Comparison of ENCODE assay signal across 23 cellular contexts in the genomic region with DNA sequence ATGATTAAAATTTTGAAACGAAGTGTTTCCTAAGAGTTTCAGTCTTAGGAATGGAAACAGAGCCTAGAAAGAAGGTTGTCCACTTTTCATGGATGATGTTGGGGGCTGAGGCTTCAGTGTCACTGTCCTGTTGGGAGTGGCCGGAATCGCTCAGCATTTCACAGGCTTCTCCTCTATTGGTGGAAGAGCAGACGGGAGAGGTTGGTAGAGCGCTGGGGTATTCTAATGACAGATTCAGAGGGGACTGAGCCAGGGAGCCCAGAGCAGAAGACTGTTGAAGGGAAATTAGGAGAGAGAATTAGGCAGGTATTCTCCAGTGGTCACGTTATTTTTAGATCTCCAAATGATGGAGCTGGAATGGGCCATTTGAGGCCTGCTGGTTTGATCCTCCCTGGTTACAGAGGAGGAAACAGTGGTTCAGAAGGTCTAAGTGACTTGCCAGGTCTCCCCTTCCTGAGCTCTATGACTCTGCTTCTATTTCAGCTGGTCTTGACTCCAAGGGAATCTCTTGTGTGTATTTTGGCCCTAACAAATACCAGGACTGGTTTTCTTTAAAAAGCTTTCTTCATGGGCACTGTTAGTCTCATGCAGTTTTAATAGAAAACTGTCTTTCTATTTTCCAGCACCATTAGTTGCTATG. TPM values are rescaled to one million over a fixed set of nuclear protein-coding genes. Genes with fewer than 3 reads are reported as not detected.
DNase-seq lines count a peak whose midpoint lies in the region; ATAC-seq, FAIRE-seq and TF ChIP-seq lines count a peak whose summit lies in the region.
"Had no signal": no experiment of that assay in that cellular context is flagged by ENCODE, and none has a peak within 500 bp of the region (broad histone marks: within the 10 kb centered on the region; RNA-seq: fewer than 3 reads in every experiment).

No MANE protein-coding gene starts in this region.

- no peak overlapping the region for H4K8ac ChIP-seq in mesenchymal stem cell (ENCODE audit: low read length)

- H4K91ac ChIP-seq in mesenchymal stem cell (ENCODE audit: low read length), result no peak overlapping the region

- peak overlapping the region; percentile 64 for H2AK5ac ChIP-seq in mesenchymal stem cell (ENCODE audit: low read length, severe bottlenecking)

- ATAC-seq in left ventricle myocardium superior, result no peak
- ATAC-seq: activated CD8-positive, alpha-beta memory T cell treated with anti-CD3 and anti-CD28 coated beads, Interleukin-2, amount 10 ng/mL, durations not matched to agents 7 days and 5 days; esophagus mucosa; left lung; naive thymus-derived CD8-positive, alpha-beta T cell; right cardiac atrium; stimulated activated naive B cell treated with anti-CD40 and anti-IgM and Interleukin-4, amounts not matched to agents 10 μg/mL and 1 μg/mL and 100 μg/mL, for 72 hours had no signal

- H3K36me3 ChIP-seq in right atrium auricular region (no peaks in the 10 kb centered on the region), ascending aorta (no peaks in the 10 kb centered on the region), mesenchymal stem cell (ENCODE audit: control insufficient read depth in 1 of 2, insufficient read depth in 2 of 2, low read depth in 1 of 2, low read length in 2 of 2) (no peaks in the 10 kb centered on the region), small intestine (ENCODE audit: control insufficient read depth in 2 of 2, insufficient read depth in 2 of 2, low read length in 2 of 2) (no peaks in the 10 kb centered on the region), HAP-1 (replicated peaks) (no peaks in the 10 kb centered on the region)
- H3K36me3 ChIP-seq: left lung had no signal

- DNase-seq in right atrium auricular region (ENCODE audit: low spot score), result no peak
- no peak for DNase-seq in left ventricle myocardium superior
- no peak for DNase-seq in ascending aorta (ENCODE audit: low spot score in 2 of 2)
- no peak for DNase-seq in mesenchymal stem cell
- no peak for DNase-seq in small intestine
- no peak for DNase-seq in Ammon's horn (ENCODE audit: low spot score)
- no peak for DNase-seq in NCI-H146 (lab: John Stamatoyannopoulos, UW)
- no peak for DNase-seq in HAP-1 (ENCODE audit: low spot score in 2 of 2)
- DNase-seq: activated CD8-positive, alpha-beta memory T cell treated with anti-CD3 and anti-CD28 coated beads, Interleukin-2, amount 10 ng/mL, durations not matched to agents 7 days and 5 days; activated naive CD4-positive, alpha-beta T cell treated with anti-CD3 and anti-CD28 coated beads, Interleukin-2, amount 10 ng/mL, durations not matched to agents 7 days and 5 days; cerebellar nuclear complex; DMS53; hypothalamus; KBM-7; left lung; naive thymus-derived CD8-positive, alpha-beta T cell; NCI-H1105 treated with DMSO at 0.1 percent for 48 hours; NCI-H345; right cardiac atrium; stimulated activated naive B cell treated with anti-CD40 and anti-IgM and Interleukin-4, amounts not matched to agents 10 μg/mL and 1 μg/mL and 100 μg/mL, for 72 hours had no signal

- H3K4me1 ChIP-seq in right atrium auricular region (peaks cover 0 to 37% of the 10 kb centered on the region in 2 donors), ascending aorta (peaks cover 24 to 45% of the 10 kb centered on the region in 2 donors), mesenchymal stem cell (ENCODE audit: control insufficient read depth, insufficient read depth, low read depth, low read length) (peaks cover 10% of the 10 kb centered on the region), small intestine (ENCODE audit: control insufficient read depth in 2 of 2, insufficient read depth in 1 of 2, low read depth in 1 of 2, low read length in 1 of 2) (peaks cover 4 to 5% of the 10 kb centered on the region in 2 donors), HAP-1 (peaks cover 6% of the 10 kb centered on the region)

- H2BK12ac ChIP-seq in mesenchymal stem cell (ENCODE audit: low read length in 2 of 2), result peak overlapping the region in 1 of 2 experiments; percentile 60

- no peak overlapping the region for H2AFZ ChIP-seq in mesenchymal stem cell (ENCODE audit: low read depth, low read length)

- TF ChIP-seq CTCF in right atrium auricular region (IDR thresholded peaks at IDR 0.05), result no peak
- no peak for TF ChIP-seq CTCF in ascending aorta (IDR thresholded peaks at IDR 0.05)

- in situ Hi-C loops in HAP-1 (cut with MboI; ENCODE audit: low sequenced_read_pairs), result no loop called here

- no peak for FAIRE-seq in small intestine (lab: Jason Lieb, UNC)

- H3K23ac ChIP-seq in mesenchymal stem cell (ENCODE audit: low read length in 2 of 2), result no peak overlapping the region

- WGBS in mesenchymal stem cell, result 90% methylated on average over 6 of the region's 6 CpGs
- WGBS in small intestine, 3 donors, result 79 to 86% (median 82%) methylated on average over 6 of the region's 6 CpGs

- intact Hi-C loops in left ventricle myocardium superior (cut with micrococcal nuclease), result no loop called here
- intact Hi-C loops in ascending aorta (cut with DNase I), result loop anchor here (2.0 to 10.0 kb wide), 4 partner anchors 35 to 313 kb away; partner anchors contain the start of genes EEPD1 and SEPTIN7

- H3K27me3 ChIP-seq in right atrium auricular region (no peaks in the 10 kb centered on the region), ascending aorta (no peaks in the 10 kb centered on the region), mesenchymal stem cell (ENCODE audit: control insufficient read depth in 1 of 2, insufficient read depth in 1 of 2, low read length in 2 of 2) (no peaks in the 10 kb centered on the region), small intestine (ENCODE audit: control insufficient read depth in 2 of 2, insufficient read depth in 2 of 2, low read length in 2 of 2) (no peaks in the 10 kb centered on the region), HAP-1 (ENCODE audit: low read depth) (no peaks in the 10 kb centered on the region)
- H3K27me3 ChIP-seq: left lung had no signal

- H3K18ac ChIP-seq in mesenchymal stem cell (ENCODE audit: low read depth in 1 of 2, low read length in 2 of 2), result no peak overlapping the region

- no peak overlapping the region for H2BK15ac ChIP-seq in mesenchymal stem cell (ENCODE audit: low read depth, poor library complexity, severe bottlenecking)

- H3K27ac ChIP-seq in right atrium auricular region (peak overlapping the region; percentile 4 to 69), ascending aorta (peak overlapping the region; percentile 78 to 82), mesenchymal stem cell (ENCODE audit: low read length, poor library complexity, severe bottlenecking) (no peak overlapping the region), small intestine (ENCODE audit: low read depth in 1 of 2, low read length in 1 of 2) (peak overlapping the region in 1 of 2 donors; percentile 66)
- H3K27ac ChIP-seq: SK-N-MC, VCaP had no signal

- H3K4me3 ChIP-seq in right atrium auricular region, result no peak overlapping the region
- H3K4me3 ChIP-seq in ascending aorta, result no peak overlapping the region
- no peak overlapping the region for H3K4me3 ChIP-seq in mesenchymal stem cell (ENCODE audit: insufficient read depth in 1 of 2, low read depth in 1 of 2, low read length in 2 of 2)
- H3K4me3 ChIP-seq in small intestine (ENCODE audit: low read depth in 1 of 2, low read length in 2 of 2), result no peak overlapping the region
- H3K4me3 ChIP-seq in HAP-1, result no peak overlapping the region
- H3K4me3 ChIP-seq: left lung, SK-N-MC had no signal

- no peak overlapping the region for H3K4ac ChIP-seq in mesenchymal stem cell (ENCODE audit: low read depth in 1 of 2, low read length in 2 of 2)

- H3K9me3 ChIP-seq in right atrium auricular region (no peaks in the 10 kb centered on the region), ascending aorta (no peaks in the 10 kb centered on the region), mesenchymal stem cell (ENCODE audit: control insufficient read depth, low read length) (no peaks in the 10 kb centered on the region), small intestine (ENCODE audit: control insufficient read depth, low read depth) (no peaks in the 10 kb centered on the region), HAP-1 (no peaks in the 10 kb centered on the region)
- H3K9me3 ChIP-seq: left lung had no signal

- H3K14ac ChIP-seq in mesenchymal stem cell (ENCODE audit: low read length in 2 of 2), result no peak overlapping the region

- no peak overlapping the region for H2BK5ac ChIP-seq in mesenchymal stem cell (ENCODE audit: low read depth, low read length, poor library complexity, severe bottlenecking)

- no peak overlapping the region for H2BK120ac ChIP-seq in mesenchymal stem cell (ENCODE audit: low read depth, low read length)

- H3K9ac ChIP-seq in mesenchymal stem cell (ENCODE audit: low read length), result peak overlapping the region; percentile 62

- no peak overlapping the region for H3K4me2 ChIP-seq in mesenchymal stem cell (ENCODE audit: low read length, poor library complexity, severe bottlenecking)

- H3K79me1 ChIP-seq in mesenchymal stem cell (replicated peaks; ENCODE audit: low read length, poor library complexity, severe bottlenecking), result no peaks in the 10 kb centered on the region

RNA-seq across cellular contexts. Expression of gene EEPD1, which starts 35.7 kb away (rescaled TPM):
- 1 to 10 TPM; 4.0 to 6.8 TPM for total RNA-seq in right atrium auricular region
- total RNA-seq in left ventricle myocardium superior, result 9.6 TPM
- 14.0 TPM for total RNA-seq in ascending aorta
- 5.2 TPM for polyA plus RNA-seq in mesenchymal stem cell (2013, experiment 1 of 2)
- polyA plus RNA-seq in mesenchymal stem cell (2013, experiment 2 of 2), result 4.3 TPM
- polyA plus RNA-seq in small intestine, result 100 to 1,000 TPM in 2 of 3 donors, 10 to 100 TPM in 1; 18.3 to 175 (median 154) TPM
